ENCODE assay signal across 24 cellular contexts in genomic region chr3:26307192-26307591, GRCh38.
DNase-seq lines count a peak whose midpoint lies in the region; FAIRE-seq and TF ChIP-seq lines count a peak whose summit lies in the region.
"Had no signal": no experiment of that assay in that cellular context is flagged by ENCODE, and none has a peak within 500 bp of the region (broad histone marks: within the 10 kb centered on the region; RNA-seq: fewer than 3 reads in every experiment).

No MANE protein-coding gene starts in this region.

- no peak overlapping the region for H3K4me3 ChIP-seq in sigmoid colon
- H3K4me3 ChIP-seq: BLaER1, Peyer's patch had no signal

- no peak for FAIRE-seq in frontal cortex (lab: Jason Lieb, UNC)
- FAIRE-seq: GM19239, H54 had no signal

- no peak overlapping the region for H3K27ac ChIP-seq in sigmoid colon
- H3K27ac ChIP-seq: BLaER1, Peyer's patch had no signal

- no peaks in the 10 kb centered on the region for H3K4me1 ChIP-seq in sigmoid colon
- H3K4me1 ChIP-seq: Peyer's patch had no signal

- H3K27me3 ChIP-seq in sigmoid colon = no peaks in the 10 kb centered on the region
- H3K27me3 ChIP-seq: BLaER1, Peyer's patch had no signal

- intact Hi-C loops in sigmoid colon (cut with DNase I) = no loop called here

- no peak for TF ChIP-seq POLR2A in sigmoid colon (IDR thresholded peaks at IDR 0.05)

- WGBS in sigmoid colon, 2 donors = 75 to 85% methylated on average over 5 of the region's 5 CpGs

- no peak for TF ChIP-seq CTCF in sigmoid colon (IDR thresholded peaks at IDR 0.05)

- peaks cover 0 to 6% (median 3%) of the 10 kb centered on the region in 4 donors for H3K9me3 ChIP-seq in sigmoid colon

- DNase-seq in SIG-M5 treated with dmso at 0.1 percent for 504 hours (lab: John Stamatoyannopoulos, UW; ENCODE audit: unreplicated experiment) = peak; percentile 6
- no peak for DNase-seq in SIG-M5 (lab: John Stamatoyannopoulos, UW)
- DNase-seq in NOMO-1 treated with dmso at 0.1 percent for 144 hours (lab: John Stamatoyannopoulos, UW; ENCODE audit: unreplicated experiment) = peak; percentile 1
- peak; percentile 71 for DNase-seq in SKM-1 treated with dmso at 0.1 percent for 144 hours (lab: John Stamatoyannopoulos, UW; ENCODE audit: unreplicated experiment)
- no peak for DNase-seq in NCI-H1436 treated with DMSO at 0.1 percent for 48 hours (lab: John Stamatoyannopoulos, UW)
- DNase-seq in NCI-H226 = no peak
- no peak for DNase-seq in frontal cortex (ENCODE audit: low spot score in 2 of 2)
- no peak for DNase-seq in sigmoid colon
- DNase-seq: 8988T; CD4-positive, CD25-positive, alpha-beta regulatory T cell; DMS153; DND-41; NCI-H1048; NCI-H1417; NCI-H187 treated with DMSO at 0.1 percent for 48 hours; NCI-H2227 treated with DMSO at 0.1 percent for 48 hours; NCI-H510A; NCI-H69; Peyer's patch; SHP77 treated with DMSO at 0.1 percent for 48 hours; T-cell had no signal

- no peaks in the 10 kb centered on the region for H3K36me3 ChIP-seq in sigmoid colon
- H3K36me3 ChIP-seq: BLaER1, Peyer's patch had no signal

- TF ChIP-seq EP300 in sigmoid colon (IDR thresholded peaks at IDR 0.05) = no peak

Comparison
In these comparisons a context has a peak if more than half of its experiments do, and no peak if none do; other contexts are left out.
1. DNase-seq: peak in SIG-M5 treated with dmso at 0.1 percent for 504 hours (single experiment), NOMO-1 treated with dmso at 0.1 percent for 144 hours (single experiment) and SKM-1 treated with dmso at 0.1 percent for 144 hours (single experiment); none in SIG-M5 (single experiment), NCI-H1436 treated with DMSO at 0.1 percent for 48 hours (single experiment), NCI-H226 (single experiment), frontal cortex (0 of 2) and sigmoid colon (single experiment).